In genomic region chr5:112684121-112684520, GRCh38 we compare ENCODE assay signal across 13 cellular contexts. TPM values are rescaled to one million over a fixed set of nuclear protein-coding genes. Genes with fewer than 3 reads are reported as not detected.
A peak's percentile ranks its signal among the peaks of the same experiment; 100 is the strongest.
DNase-seq lines count a peak whose midpoint lies in the region; ATAC-seq and TF ChIP-seq lines count a peak whose summit lies in the region.
"Had no signal": no experiment of that assay in that cellular context is flagged by ENCODE, and none has a peak within 500 bp of the region (broad histone marks: within the 10 kb centered on the region; RNA-seq: fewer than 3 reads in every experiment).

No MANE protein-coding gene starts in this region.

- TF ChIP-seq CTCF in fibroblast of lung (conservative IDR thresholded peaks at IDR 0.05 in 1 of 2, IDR thresholded peaks at IDR 0.05 in 1 of 2; ENCODE audit: low read depth in 1 of 2, low read length in 2 of 2) (no peak), tibial artery (IDR thresholded peaks at IDR 0.05) (no peak)

- H3K9me3 ChIP-seq in fibroblast of lung (ENCODE audit: control insufficient read depth, insufficient read depth, low read depth, low read length) (no peaks in the 10 kb centered on the region), tibial artery (no peaks in the 10 kb centered on the region)
- H3K9me3 ChIP-seq: mucosa of descending colon, vagina had no signal

- no peak overlapping the region for H3K9ac ChIP-seq in fibroblast of lung (ENCODE audit: insufficient read depth, low read length)

- H3K27me3 Mint-ChIP-seq in activated T-helper 1 cell treated with anti-CD3 and anti-CD28 coated beads, Interleukin-12 subunit alpha, Interleukin-12 subunit beta, Interleukin-2, Interleukin-4 antibody, amounts not matched to agents 30 ng/mL and 10 ng/mL and 1 ng/mL, durations not matched to agents 14 hours and 24 hours and 36 hours (ENCODE audit: insufficient read depth), result peaks cover 29% of the 10 kb centered on the region

- H3K4me2 ChIP-seq in fibroblast of lung (ENCODE audit: extremely low read depth, insufficient read depth, low read length), result peak overlapping the region; percentile 40

- DNase-seq in fibroblast of lung (ENCODE audit: low read depth in 2 of 2), result no peak
- no peak for DNase-seq in tibial artery
- DNase-seq in activated T-helper 1 cell treated with anti-CD3 and anti-CD28 coated beads, Interleukin-12 subunit alpha, Interleukin-12 subunit beta, Interleukin-2, Interleukin-4 antibody, amounts not matched to agents 30 ng/mL and 10 ng/mL and 1 ng/mL, durations not matched to agents 14 hours and 24 hours and 36 hours (ENCODE audit: low spot score), result no peak
- DNase-seq in NCI-H82 (lab: John Stamatoyannopoulos, UW), result no peak
- DNase-seq: activated CD8-positive, alpha-beta memory T cell treated with anti-CD3 and anti-CD28 coated beads for 24 hours; CD4-positive, alpha-beta T cell; mucosa of descending colon; NCI-H1105 treated with DMSO at 0.1 percent for 48 hours; stimulated activated CD4-positive, alpha-beta T cell treated with anti-CD3 and anti-CD28 coated beads, Interleukin-2, amount 100 ng/mL, for 24 hours had no signal

- H3K36me3 Mint-ChIP-seq in activated T-helper 1 cell treated with anti-CD3 and anti-CD28 coated beads, Interleukin-12 subunit alpha, Interleukin-12 subunit beta, Interleukin-2, Interleukin-4 antibody, amounts not matched to agents 30 ng/mL and 10 ng/mL and 1 ng/mL, durations not matched to agents 14 hours and 24 hours and 36 hours (ENCODE audit: low read depth), result no peaks in the 10 kb centered on the region

- no peaks in the 10 kb centered on the region for H3K27me3 ChIP-seq in fibroblast of lung (ENCODE audit: control insufficient read depth, insufficient read depth, low read length)
- H3K27me3 ChIP-seq in tibial artery, result no peaks in the 10 kb centered on the region
- H3K27me3 ChIP-seq: vagina had no signal

- H3K4me3 Mint-ChIP-seq in activated T-helper 1 cell treated with anti-CD3 and anti-CD28 coated beads, Interleukin-12 subunit alpha, Interleukin-12 subunit beta, Interleukin-2, Interleukin-4 antibody, amounts not matched to agents 30 ng/mL and 10 ng/mL and 1 ng/mL, durations not matched to agents 14 hours and 24 hours and 36 hours, result no peak overlapping the region
- H3K4me3 Mint-ChIP-seq: CD4-positive, alpha-beta T cell had no signal

- H3K36me3 ChIP-seq in fibroblast of lung (ENCODE audit: control insufficient read depth, insufficient read depth, low read length), result no peaks in the 10 kb centered on the region
- no peaks in the 10 kb centered on the region for H3K36me3 ChIP-seq in tibial artery
- H3K36me3 ChIP-seq: vagina had no signal

- H3K9me3 Mint-ChIP-seq in activated T-helper 1 cell treated with anti-CD3 and anti-CD28 coated beads, Interleukin-12 subunit alpha, Interleukin-12 subunit beta, Interleukin-2, Interleukin-4 antibody, amounts not matched to agents 30 ng/mL and 10 ng/mL and 1 ng/mL, durations not matched to agents 14 hours and 24 hours and 36 hours, result no peaks in the 10 kb centered on the region
- H3K9me3 Mint-ChIP-seq: CD4-positive, alpha-beta T cell had no signal

- no peaks in the 10 kb centered on the region for H4K20me1 ChIP-seq in fibroblast of lung (ENCODE audit: control insufficient read depth, extremely low read depth, insufficient read depth, low read length)

- H3K4me1 Mint-ChIP-seq in activated T-helper 1 cell treated with anti-CD3 and anti-CD28 coated beads, Interleukin-12 subunit alpha, Interleukin-12 subunit beta, Interleukin-2, Interleukin-4 antibody, amounts not matched to agents 30 ng/mL and 10 ng/mL and 1 ng/mL, durations not matched to agents 14 hours and 24 hours and 36 hours (ENCODE audit: low read depth), result no peaks in the 10 kb centered on the region

- no peak overlapping the region for H2AFZ ChIP-seq in fibroblast of lung (ENCODE audit: low read length)

- H3K4me1 ChIP-seq in fibroblast of lung (ENCODE audit: control insufficient read depth, extremely low read depth, insufficient read depth, low read length) (peaks cover 14% of the 10 kb centered on the region), tibial artery (peaks cover 0 to 33% (median 20%) of the 10 kb centered on the region in 4 donors)
- H3K4me1 ChIP-seq: vagina had no signal

- H3K79me2 ChIP-seq in fibroblast of lung (ENCODE audit: control insufficient read depth, insufficient read depth, low read length), result no peaks in the 10 kb centered on the region

- H3K27ac ChIP-seq in fibroblast of lung (ENCODE audit: insufficient read depth, low read length), result peak overlapping the region; percentile 40
- peak overlapping the region; percentile 37 to 70 for H3K27ac ChIP-seq in tibial artery
- H3K27ac ChIP-seq: vagina had no signal

- peak; percentile 47 for ATAC-seq in GM19324 (IDR thresholded peaks at IDR 0.05; ENCODE audit: low FRiP score, unreplicated experiment)
- ATAC-seq in HG03139 (IDR thresholded peaks at IDR 0.05; ENCODE audit: unreplicated experiment), result peak; percentile 55
- no peak for ATAC-seq in HG03039 (IDR thresholded peaks at IDR 0.05; ENCODE audit: unreplicated experiment)
- ATAC-seq: mucosa of descending colon had no signal

- H3K4me3 ChIP-seq in fibroblast of lung (replicated peaks in 1 of 4; ENCODE audit: control extremely low read depth in 1 of 4, insufficient read depth in 1 of 4, low read depth in 3 of 4, low read length in 4 of 4) (no peak overlapping the region), tibial artery (no peak overlapping the region)
- H3K4me3 ChIP-seq: mucosa of descending colon, vagina had no signal

- intact Hi-C loops in tibial artery (cut with DNase I; ENCODE audit: low total_unique reads), result no loop called here
- intact Hi-C loops in activated T-helper 1 cell treated with anti-CD3 and anti-CD28 coated beads, Interleukin-12 subunit alpha, Interleukin-12 subunit beta, Interleukin-2, Interleukin-4 antibody, amounts not matched to agents 30 ng/mL and 10 ng/mL and 1 ng/mL, durations not matched to agents 14 hours and 24 hours and 36 hours (cut with micrococcal nuclease), result no loop called here

- H3K27ac Mint-ChIP-seq in activated T-helper 1 cell treated with anti-CD3 and anti-CD28 coated beads, Interleukin-12 subunit alpha, Interleukin-12 subunit beta, Interleukin-2, Interleukin-4 antibody, amounts not matched to agents 30 ng/mL and 10 ng/mL and 1 ng/mL, durations not matched to agents 14 hours and 24 hours and 36 hours, result no peak overlapping the region
- H3K27ac Mint-ChIP-seq: CD4-positive, alpha-beta T cell had no signal

RNA-seq across cellular contexts. Expression of gene APC, which starts 53.6 kb away (rescaled TPM):
- total RNA-seq in fibroblast of lung, result 43.7 and 69.9 TPM in 2 replicates
- polyA plus RNA-seq in fibroblast of lung, result 22.9 and 23.6 TPM in 2 replicates
- polyA plus RNA-seq in fibroblast of lung (2012), result 11.3 and 15.2 TPM in 2 replicates
- polyA minus RNA-seq in fibroblast of lung (ENCODE audit: low replicate concordance), result 7.9 and 9.6 TPM in 2 replicates
- total RNA-seq in activated T-helper 1 cell treated with anti-CD3 and anti-CD28 coated beads, Interleukin-12 subunit alpha, Interleukin-12 subunit beta, Interleukin-2, Interleukin-4 antibody, amounts not matched to agents 30 ng/mL and 10 ng/mL and 1 ng/mL, durations not matched to agents 14 hours and 24 hours and 36 hours, result 20.3 and 24.4 TPM in 2 replicates
